1 cellular context compared by ENCODE assay signal in genomic region chr6:36075656-36076055, GRCh38.
TF ChIP-seq lines count a peak whose summit lies in the region.

No MANE protein-coding gene starts in this region.

TF ChIP-seq in HepG2, 621 proteins besides CTCF, POLR2A, EP300 and RAD21 (continued from another document and continues in another):
- TF ChIP-seq, protein P1, sequence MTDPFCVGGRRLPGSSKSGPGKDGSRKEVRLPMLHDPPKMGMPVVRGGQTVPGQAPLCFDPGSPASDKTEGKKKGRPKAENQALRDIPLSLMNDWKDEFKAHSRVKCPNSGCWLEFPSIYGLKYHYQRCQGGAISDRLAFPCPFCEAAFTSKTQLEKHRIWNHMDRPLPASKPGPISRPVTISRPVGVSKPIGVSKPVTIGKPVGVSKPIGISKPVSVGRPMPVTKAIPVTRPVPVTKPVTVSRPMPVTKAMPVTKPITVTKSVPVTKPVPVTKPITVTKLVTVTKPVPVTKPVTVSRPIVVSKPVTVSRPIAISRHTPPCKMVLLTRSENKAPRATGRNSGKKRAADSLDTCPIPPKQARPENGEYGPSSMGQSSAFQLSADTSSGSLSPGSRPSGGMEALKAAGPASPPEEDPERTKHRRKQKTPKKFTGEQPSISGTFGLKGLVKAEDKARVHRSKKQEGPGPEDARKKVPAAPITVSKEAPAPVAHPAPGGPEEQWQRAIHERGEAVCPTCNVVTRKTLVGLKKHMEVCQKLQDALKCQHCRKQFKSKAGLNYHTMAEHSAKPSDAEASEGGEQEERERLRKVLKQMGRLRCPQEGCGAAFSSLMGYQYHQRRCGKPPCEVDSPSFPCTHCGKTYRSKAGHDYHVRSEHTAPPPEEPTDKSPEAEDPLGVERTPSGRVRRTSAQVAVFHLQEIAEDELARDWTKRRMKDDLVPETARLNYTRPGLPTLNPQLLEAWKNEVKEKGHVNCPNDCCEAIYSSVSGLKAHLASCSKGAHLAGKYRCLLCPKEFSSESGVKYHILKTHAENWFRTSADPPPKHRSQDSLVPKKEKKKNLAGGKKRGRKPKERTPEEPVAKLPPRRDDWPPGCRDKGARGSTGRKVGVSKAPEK (CRISPR knock-in tag; IDR thresholded peaks at IDR 0.05; ENCODE audit: borderline replicate concordance): no peak
- no peak for TF ChIP-seq KAT7 (CRISPR knock-in tag; IDR thresholded peaks at IDR 0.05; ENCODE audit: borderline replicate concordance)
- TF ChIP-seq ESRRA (CRISPR knock-in tag; IDR thresholded peaks at IDR 0.05; ENCODE audit: low read depth): peak; percentile 48; the same call in 1 of the 2 replicates
- TF ChIP-seq ZNF430 (CRISPR knock-in tag; IDR thresholded peaks at IDR 0.05): no peak
- TF ChIP-seq, protein P2, sequence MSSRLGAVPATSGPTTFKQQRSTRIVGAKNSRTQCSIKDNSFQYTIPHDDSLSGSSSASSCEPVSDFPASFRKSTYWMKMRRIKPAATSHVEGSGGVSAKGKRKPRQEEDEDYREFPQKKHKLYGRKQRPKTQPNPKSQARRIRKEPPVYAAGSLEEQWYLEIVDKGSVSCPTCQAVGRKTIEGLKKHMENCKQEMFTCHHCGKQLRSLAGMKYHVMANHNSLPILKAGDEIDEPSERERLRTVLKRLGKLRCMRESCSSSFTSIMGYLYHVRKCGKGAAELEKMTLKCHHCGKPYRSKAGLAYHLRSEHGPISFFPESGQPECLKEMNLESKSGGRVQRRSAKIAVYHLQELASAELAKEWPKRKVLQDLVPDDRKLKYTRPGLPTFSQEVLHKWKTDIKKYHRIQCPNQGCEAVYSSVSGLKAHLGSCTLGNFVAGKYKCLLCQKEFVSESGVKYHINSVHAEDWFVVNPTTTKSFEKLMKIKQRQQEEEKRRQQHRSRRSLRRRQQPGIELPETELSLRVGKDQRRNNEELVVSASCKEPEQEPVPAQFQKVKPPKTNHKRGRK (CRISPR knock-in tag; IDR thresholded peaks at IDR 0.05): no peak
- no peak for TF ChIP-seq GLMP (CRISPR knock-in tag; IDR thresholded peaks at IDR 0.05; ENCODE audit: borderline replicate concordance)
- TF ChIP-seq ZNF101 (CRISPR knock-in tag; IDR thresholded peaks at IDR 0.05; ENCODE audit: borderline replicate concordance, low read depth): no peak
- TF ChIP-seq PCBP1 (IDR thresholded peaks at IDR 0.05; ENCODE audit: borderline replicate concordance, low read depth, low read length): no peak
- no peak for TF ChIP-seq GMEB1 (CRISPR knock-in tag; IDR thresholded peaks at IDR 0.05; ENCODE audit: borderline replicate concordance)
- TF ChIP-seq PHF20 (CRISPR knock-in tag; IDR thresholded peaks at IDR 0.05): no peak
- TF ChIP-seq ZNF281 (CRISPR knock-in tag; IDR thresholded peaks at IDR 0.05; ENCODE audit: borderline replicate concordance): no peak
- no peak for TF ChIP-seq DNMT1 (CRISPR knock-in tag; IDR thresholded peaks at IDR 0.05)
- no peak for TF ChIP-seq KLF6 (CRISPR knock-in tag; IDR thresholded peaks at IDR 0.05)
- TF ChIP-seq KLF15 (CRISPR knock-in tag; IDR thresholded peaks at IDR 0.05; ENCODE audit: borderline replicate concordance): no peak
- TF ChIP-seq FOXK2 (IDR thresholded peaks at IDR 0.05): no peak
- peak; percentile 68 for TF ChIP-seq IRF2 (CRISPR knock-in tag; IDR thresholded peaks at IDR 0.05)
- no peak for TF ChIP-seq DDIT3 (CRISPR knock-in tag; IDR thresholded peaks at IDR 0.05)
- no peak for TF ChIP-seq POLR2AphosphoS2 (IDR thresholded peaks at IDR 0.05; ENCODE audit: low read depth, low read length)
- no peak for TF ChIP-seq SRSF4 (IDR thresholded peaks at IDR 0.05; ENCODE audit: low read depth, low read length, poor library complexity, severe bottlenecking)
- no peak for TF ChIP-seq TCF12 (IDR thresholded peaks at IDR 0.05)
- TF ChIP-seq TCF12 (CRISPR knock-in tag; IDR thresholded peaks at IDR 0.05): no peak
- TF ChIP-seq, protein P3, sequence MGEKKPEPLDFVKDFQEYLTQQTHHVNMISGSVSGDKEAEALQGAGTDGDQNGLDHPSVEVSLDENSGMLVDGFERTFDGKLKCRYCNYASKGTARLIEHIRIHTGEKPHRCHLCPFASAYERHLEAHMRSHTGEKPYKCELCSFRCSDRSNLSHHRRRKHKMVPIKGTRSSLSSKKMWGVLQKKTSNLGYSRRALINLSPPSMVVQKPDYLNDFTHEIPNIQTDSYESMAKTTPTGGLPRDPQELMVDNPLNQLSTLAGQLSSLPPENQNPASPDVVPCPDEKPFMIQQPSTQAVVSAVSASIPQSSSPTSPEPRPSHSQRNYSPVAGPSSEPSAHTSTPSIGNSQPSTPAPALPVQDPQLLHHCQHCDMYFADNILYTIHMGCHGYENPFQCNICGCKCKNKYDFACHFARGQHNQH (CRISPR knock-in tag; IDR thresholded peaks at IDR 0.05): 0 out of 2 replicates have a peak, but pooled peaks have one; percentile 51
- TF ChIP-seq ZNF646 (CRISPR knock-in tag; IDR thresholded peaks at IDR 0.05): no peak
- TF ChIP-seq CHCHD3 (CRISPR knock-in tag; IDR thresholded peaks at IDR 0.05): no peak
- no peak for TF ChIP-seq ZNF280B (CRISPR knock-in tag; IDR thresholded peaks at IDR 0.05; ENCODE audit: borderline replicate concordance)
- TF ChIP-seq ZNF530 (CRISPR knock-in tag; IDR thresholded peaks at IDR 0.05; ENCODE audit: low read depth): no peak
- TF ChIP-seq, protein P4, sequence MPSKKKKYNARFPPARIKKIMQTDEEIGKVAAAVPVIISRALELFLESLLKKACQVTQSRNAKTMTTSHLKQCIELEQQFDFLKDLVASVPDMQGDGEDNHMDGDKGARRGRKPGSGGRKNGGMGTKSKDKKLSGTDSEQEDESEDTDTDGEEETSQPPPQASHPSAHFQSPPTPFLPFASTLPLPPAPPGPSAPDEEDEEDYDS (CRISPR knock-in tag; IDR thresholded peaks at IDR 0.05): no peak
- no peak for TF ChIP-seq HDAC6 (IDR thresholded peaks at IDR 0.05; ENCODE audit: low read depth, low read length)
- TF ChIP-seq CREB1 (IDR thresholded peaks at IDR 0.05): no peak
- TF ChIP-seq CREB1 (CRISPR knock-in tag; IDR thresholded peaks at IDR 0.05): peak; percentile 37; the same call in 1 of the 2 replicates
- no peak for TF ChIP-seq CENPT (CRISPR knock-in tag; IDR thresholded peaks at IDR 0.05; ENCODE audit: low read depth)
- TF ChIP-seq, protein P5, sequence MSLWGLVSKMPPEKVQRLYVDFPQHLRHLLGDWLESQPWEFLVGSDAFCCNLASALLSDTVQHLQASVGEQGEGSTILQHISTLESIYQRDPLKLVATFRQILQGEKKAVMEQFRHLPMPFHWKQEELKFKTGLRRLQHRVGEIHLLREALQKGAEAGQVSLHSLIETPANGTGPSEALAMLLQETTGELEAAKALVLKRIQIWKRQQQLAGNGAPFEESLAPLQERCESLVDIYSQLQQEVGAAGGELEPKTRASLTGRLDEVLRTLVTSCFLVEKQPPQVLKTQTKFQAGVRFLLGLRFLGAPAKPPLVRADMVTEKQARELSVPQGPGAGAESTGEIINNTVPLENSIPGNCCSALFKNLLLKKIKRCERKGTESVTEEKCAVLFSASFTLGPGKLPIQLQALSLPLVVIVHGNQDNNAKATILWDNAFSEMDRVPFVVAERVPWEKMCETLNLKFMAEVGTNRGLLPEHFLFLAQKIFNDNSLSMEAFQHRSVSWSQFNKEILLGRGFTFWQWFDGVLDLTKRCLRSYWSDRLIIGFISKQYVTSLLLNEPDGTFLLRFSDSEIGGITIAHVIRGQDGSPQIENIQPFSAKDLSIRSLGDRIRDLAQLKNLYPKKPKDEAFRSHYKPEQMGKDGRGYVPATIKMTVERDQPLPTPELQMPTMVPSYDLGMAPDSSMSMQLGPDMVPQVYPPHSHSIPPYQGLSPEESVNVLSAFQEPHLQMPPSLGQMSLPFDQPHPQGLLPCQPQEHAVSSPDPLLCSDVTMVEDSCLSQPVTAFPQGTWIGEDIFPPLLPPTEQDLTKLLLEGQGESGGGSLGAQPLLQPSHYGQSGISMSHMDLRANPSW (CRISPR knock-in tag; IDR thresholded peaks at IDR 0.05; ENCODE audit: borderline replicate concordance): no peak
- no peak for TF ChIP-seq ARNT2 (CRISPR knock-in tag; IDR thresholded peaks at IDR 0.05; ENCODE audit: low read depth)
- peak; percentile 21; the same call in 1 of the 2 replicates for TF ChIP-seq YEATS2 (CRISPR knock-in tag; IDR thresholded peaks at IDR 0.05; ENCODE audit: borderline replicate concordance)
